1 cellular context compared by ENCODE assay signal in genomic region chr2:95645312-95645711, GRCh38. TPM values are rescaled to one million over a fixed set of nuclear protein-coding genes. Genes with fewer than 3 reads are reported as not detected.
"Had no signal": no experiment of that assay in that cellular context is flagged by ENCODE, and none has a peak within 500 bp of the region (broad histone marks: within the 10 kb centered on the region; RNA-seq: fewer than 3 reads in every experiment).

No MANE protein-coding gene starts in this region.

RNA-seq across cellular contexts. Expression of gene TRIM43, which starts 53.5 kb away (rescaled TPM):
- total RNA-seq: GM12878 had no signal
- polyA plus RNA-seq: GM12878 had no signal
